Comparison of ENCODE assay signal across 1 cellular context in genomic region chr2:121133551-121134319, GRCh38.
TF ChIP-seq lines count a peak whose summit lies in the region.

No MANE protein-coding gene starts in this region.

TF ChIP-seq in GM23338, 12 proteins besides CTCF, POLR2A, EP300 and RAD21 (continued from another document):
- TF ChIP-seq ZNF462 (CRISPR knock-in tag; IDR thresholded peaks at IDR 0.05) (no peak), ZNF114 (CRISPR knock-in tag; IDR thresholded peaks at IDR 0.05) (no peak), ETS1 (IDR thresholded peaks at IDR 0.05) (no peak), CREB1 (CRISPR knock-in tag; IDR thresholded peaks at IDR 0.05; ENCODE audit: low read depth) (no peak), EZH2phosphoT487 (IDR thresholded peaks at IDR 0.05; ENCODE audit: unreplicated experiment) (no peak), EZH2 (IDR thresholded peaks at IDR 0.05; ENCODE audit: low read depth, unreplicated experiment) (no peak), REST (IDR thresholded peaks at IDR 0.05; ENCODE audit: unreplicated experiment) (no peak), POLR2AphosphoS5 (IDR thresholded peaks at IDR 0.05; ENCODE audit: low read depth) (no peak), NANOG (IDR thresholded peaks at IDR 0.05; ENCODE audit: borderline replicate concordance) (no peak)
